Comparison of ENCODE assay signal across 28 cellular contexts in the genomic region with DNA sequence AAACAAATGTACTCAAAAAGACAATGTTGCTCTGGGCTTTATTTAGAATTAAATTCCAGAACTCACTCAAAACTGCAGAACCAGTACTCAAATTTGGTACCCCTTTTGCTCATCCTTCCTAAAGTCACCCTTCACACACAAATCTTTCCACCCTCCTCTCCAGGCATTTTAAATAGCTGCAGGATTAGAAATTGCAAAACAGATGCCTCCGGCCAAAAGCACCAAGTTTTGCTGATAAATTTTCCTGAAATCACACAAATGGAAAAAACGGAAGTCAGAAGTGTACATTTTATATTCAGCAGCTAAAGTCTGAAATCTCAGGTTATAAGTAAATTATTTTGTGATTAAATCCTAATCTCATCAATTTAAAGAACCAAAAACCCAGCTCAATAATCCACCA.
DNase-seq lines count a peak whose midpoint lies in the region; ATAC-seq and TF ChIP-seq lines count a peak whose summit lies in the region.
"Had no signal": no experiment of that assay in that cellular context is flagged by ENCODE, and none has a peak within 500 bp of the region (broad histone marks: within the 10 kb centered on the region; RNA-seq: fewer than 3 reads in every experiment).

No MANE protein-coding gene starts in this region.

- no peak overlapping the region for H2BK5ac ChIP-seq in mesenchymal stem cell (ENCODE audit: low read depth, low read length, poor library complexity, severe bottlenecking)

- no peaks in the 10 kb centered on the region for H3K36me3 Mint-ChIP-seq in endodermal cell (ENCODE audit: low read depth)
- peaks cover 2% of the 10 kb centered on the region for H3K36me3 Mint-ChIP-seq in effector memory CD8-positive, alpha-beta T cell (ENCODE audit: insufficient read depth)
- H3K36me3 Mint-ChIP-seq: CD14-positive monocyte had no signal

- WGBS in endodermal cell (ENCODE audit: insufficient coverage in 1 of 2, insufficient read length in 1 of 2), 2 experiments, result 100% methylated on average over 2 of the region's 2 CpGs; no CpG with 5 or more reads in 1 of the 2 experiments
- WGBS in mesenchymal stem cell, result 83% methylated on average over 1 of the region's 2 CpGs

- peak overlapping the region; percentile 36 for H3K27ac Mint-ChIP-seq in endodermal cell
- no peak overlapping the region for H3K27ac Mint-ChIP-seq in effector memory CD8-positive, alpha-beta T cell
- H3K27ac Mint-ChIP-seq: activated naive CD4-positive, alpha-beta T cell treated with anti-CD3 and anti-CD28 coated beads, Interleukin-2, amount 50 U/mL, for 24 hours; activated T-helper 2 cell treated with anti-CD3 and anti-CD28 coated beads, Interferon-gamma antibody, Interleukin-2, Interleukin-4, amounts not matched to agents 10 μg/mL and 5 μg/mL and 100 μg/mL, durations not matched to agents 14 hours and 24 hours and 36 hours; CD14-positive monocyte had no signal

- no peak overlapping the region for H4K8ac ChIP-seq in mesenchymal stem cell (ENCODE audit: low read length)

- ATAC-seq in GM18517 (IDR thresholded peaks at IDR 0.05; ENCODE audit: unreplicated experiment), result no peak
- no peak for ATAC-seq in effector memory CD8-positive, alpha-beta T cell (replicated peaks)
- ATAC-seq: foreskin keratinocyte, Panc1 had no signal

- H2AFZ ChIP-seq in mesenchymal stem cell (ENCODE audit: low read depth, low read length), result no peak overlapping the region

- H3K4me3 ChIP-seq in endodermal cell (ENCODE audit: low read length) (no peak overlapping the region), mesenchymal stem cell (ENCODE audit: insufficient read depth in 1 of 2, low read depth in 1 of 2, low read length in 2 of 2) (peak overlapping the region in 1 of 2 experiments; percentile 48)
- H3K4me3 ChIP-seq: K562, lung, ovary, skin epidermis had no signal

- H3K9me3 ChIP-seq in endodermal cell (ENCODE audit: control insufficient read depth, low read length) (no peaks in the 10 kb centered on the region), mesenchymal stem cell (ENCODE audit: control insufficient read depth, low read length) (no peaks in the 10 kb centered on the region)
- H3K9me3 ChIP-seq: heart right ventricle, ovary had no signal

- H3K9me3 Mint-ChIP-seq in endodermal cell, result no peaks in the 10 kb centered on the region
- H3K9me3 Mint-ChIP-seq in effector memory CD8-positive, alpha-beta T cell, result no peaks in the 10 kb centered on the region
- H3K9me3 Mint-ChIP-seq: activated naive CD4-positive, alpha-beta T cell treated with anti-CD3 and anti-CD28 coated beads, Interleukin-2, amount 50 U/mL, for 24 hours; activated T-helper 2 cell treated with anti-CD3 and anti-CD28 coated beads, Interferon-gamma antibody, Interleukin-2, Interleukin-4, amounts not matched to agents 10 μg/mL and 5 μg/mL and 100 μg/mL, durations not matched to agents 14 hours and 24 hours and 36 hours had no signal

- no peak overlapping the region for H2BK120ac ChIP-seq in mesenchymal stem cell (ENCODE audit: low read depth, low read length)

- DNase-seq in NCI-H82 (lab: John Stamatoyannopoulos, UW) (peak; percentile 14), NCI-H82 treated with DMSO at 0.1 percent for 48 hours (lab: John Stamatoyannopoulos, UW; ENCODE audit: unreplicated experiment) (no peak), endodermal cell (no peak), mesenchymal stem cell (no peak), NCI-H2081 treated with DMSO at 0.1 percent for 48 hours (lab: John Stamatoyannopoulos, UW) (no peak), HT-29 (ENCODE audit: low spot score) (no peak)
- no peak for DNase-seq in effector memory CD8-positive, alpha-beta T cell
- DNase-seq: activated CD4-positive, alpha-beta T cell treated with anti-CD3 and anti-CD28 coated beads for 4 hours; Calu3; foreskin keratinocyte; heart right ventricle; kidney glomerular epithelial cell; NCI-H1092 treated with DMSO at 0.1 percent for 48 hours; NCI-H187 treated with DMSO at 0.1 percent for 48 hours; NCI-H510A treated with DMSO at 0.1 percent for 48 hours; ovary; Right ventricle myocardium superior; stimulated activated naive CD4-positive, alpha-beta T cell; T-helper 2 cell had no signal

- no peak overlapping the region for H3K4me3 Mint-ChIP-seq in endodermal cell
- no peak overlapping the region for H3K4me3 Mint-ChIP-seq in effector memory CD8-positive, alpha-beta T cell
- H3K4me3 Mint-ChIP-seq: activated naive CD4-positive, alpha-beta T cell treated with anti-CD3 and anti-CD28 coated beads, Interleukin-2, amount 50 U/mL, for 24 hours; CD14-positive monocyte had no signal

- H3K4ac ChIP-seq in mesenchymal stem cell (ENCODE audit: low read depth in 1 of 2, low read length in 2 of 2), result no peak overlapping the region

- no peak overlapping the region for H4K91ac ChIP-seq in mesenchymal stem cell (ENCODE audit: low read length)

- H3K9ac ChIP-seq in endodermal cell (ENCODE audit: extremely low read depth, low read length, poor library complexity, severe bottlenecking), result no peak overlapping the region
- H3K9ac ChIP-seq in mesenchymal stem cell (ENCODE audit: low read length), result peak overlapping the region; percentile 55

- no peaks in the 10 kb centered on the region for H3K27me3 ChIP-seq in endodermal cell (ENCODE audit: control insufficient read depth, insufficient read depth, low read length, poor library complexity, severe bottlenecking)
- no peaks in the 10 kb centered on the region for H3K27me3 ChIP-seq in mesenchymal stem cell (ENCODE audit: control insufficient read depth in 1 of 2, insufficient read depth in 1 of 2, low read length in 2 of 2)
- H3K27me3 ChIP-seq: foreskin keratinocyte, heart right ventricle, ovary had no signal

- H2BK12ac ChIP-seq in mesenchymal stem cell (ENCODE audit: low read length in 2 of 2), result no peak overlapping the region

- H3K36me3 ChIP-seq in endodermal cell (ENCODE audit: control insufficient read depth, insufficient read depth, low read length), result no peaks in the 10 kb centered on the region
- H3K36me3 ChIP-seq in mesenchymal stem cell (ENCODE audit: control insufficient read depth in 1 of 2, insufficient read depth in 2 of 2, low read depth in 1 of 2, low read length in 2 of 2), result no peaks in the 10 kb centered on the region
- H3K36me3 ChIP-seq: heart right ventricle, ovary had no signal

- no peaks in the 10 kb centered on the region for H3K79me1 ChIP-seq in mesenchymal stem cell (replicated peaks; ENCODE audit: low read length, poor library complexity, severe bottlenecking)

- H3K4me1 Mint-ChIP-seq in endodermal cell, result peaks cover 20% of the 10 kb centered on the region
- no peaks in the 10 kb centered on the region for H3K4me1 Mint-ChIP-seq in effector memory CD8-positive, alpha-beta T cell (ENCODE audit: low read depth in 2 of 2)
- H3K4me1 Mint-ChIP-seq: activated naive CD4-positive, alpha-beta T cell treated with anti-CD3 and anti-CD28 coated beads, Interleukin-2, amount 50 U/mL, for 24 hours; CD14-positive monocyte had no signal

- TF ChIP-seq CTCF in endodermal cell (conservative IDR thresholded peaks at IDR 0.05), result no peak

- H3K4me1 ChIP-seq in endodermal cell (ENCODE audit: control insufficient read depth, insufficient read depth, low read length), result no peaks in the 10 kb centered on the region
- no peaks in the 10 kb centered on the region for H3K4me1 ChIP-seq in mesenchymal stem cell (ENCODE audit: control insufficient read depth, insufficient read depth, low read depth, low read length)
- H3K4me1 ChIP-seq: foreskin keratinocyte, heart right ventricle had no signal

- no peak overlapping the region for H3K18ac ChIP-seq in mesenchymal stem cell (ENCODE audit: low read depth in 1 of 2, low read length in 2 of 2)

- no peak overlapping the region for H3K23ac ChIP-seq in mesenchymal stem cell (ENCODE audit: low read length in 2 of 2)

- H3K14ac ChIP-seq in mesenchymal stem cell (ENCODE audit: low read length in 2 of 2), result no peak overlapping the region

- H2BK15ac ChIP-seq in mesenchymal stem cell (ENCODE audit: low read depth, poor library complexity, severe bottlenecking), result no peak overlapping the region

- no peak overlapping the region for H2AK5ac ChIP-seq in mesenchymal stem cell (ENCODE audit: low read length, severe bottlenecking)

- H3K27me3 Mint-ChIP-seq in endodermal cell (ENCODE audit: insufficient read depth), result no peaks in the 10 kb centered on the region
- peaks cover 0 to 4% of the 10 kb centered on the region in 2 donors for H3K27me3 Mint-ChIP-seq in effector memory CD8-positive, alpha-beta T cell

- no peak overlapping the region for H3K27ac ChIP-seq in endodermal cell (ENCODE audit: low read depth, low read length)
- no peak overlapping the region for H3K27ac ChIP-seq in mesenchymal stem cell (ENCODE audit: low read length, poor library complexity, severe bottlenecking)
- H3K27ac ChIP-seq: epithelial cell of prostate, foreskin keratinocyte, heart right ventricle, ovary, skin epidermis had no signal

- H3K4me2 ChIP-seq in mesenchymal stem cell (ENCODE audit: low read length, poor library complexity, severe bottlenecking), result no peak overlapping the region
